In the genomic region with DNA sequence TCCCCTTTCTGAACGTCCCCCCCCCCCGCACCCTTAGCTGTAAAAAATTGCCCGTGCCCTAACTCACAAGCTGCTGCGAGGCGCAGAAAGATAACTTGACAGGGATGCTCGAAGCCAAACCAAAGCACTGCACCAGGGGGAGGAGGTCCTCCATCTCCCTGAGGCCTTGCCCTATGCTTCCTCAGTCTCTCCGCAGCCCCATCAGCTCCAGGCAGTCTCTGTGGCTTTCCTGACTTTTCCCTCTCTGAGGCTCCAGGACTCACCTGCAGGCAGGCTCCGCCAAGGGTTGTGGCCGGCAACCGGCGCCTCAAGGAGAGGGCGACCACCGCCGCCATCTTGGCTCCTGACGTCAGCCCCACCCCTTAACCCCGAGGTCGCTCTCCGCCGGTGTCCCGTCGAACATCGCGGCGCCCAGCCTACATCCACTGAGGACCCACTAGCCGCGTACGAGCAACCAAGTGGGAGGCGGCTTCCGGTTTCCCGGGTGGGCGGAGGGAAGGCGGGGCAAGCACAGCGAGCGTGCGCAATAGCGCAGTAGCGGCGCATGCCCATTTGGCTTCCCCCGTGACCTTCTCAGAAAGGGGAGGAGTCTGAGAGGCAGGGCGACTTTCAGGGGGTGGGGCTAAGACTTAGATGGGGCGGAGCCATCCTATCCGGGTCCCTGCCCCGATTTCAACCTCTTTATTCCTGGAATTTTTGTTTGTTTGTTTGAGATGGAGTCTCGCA, we compare ENCODE assay signal across 8 cellular contexts. TPM values are rescaled to one million over a fixed set of nuclear protein-coding genes. Genes with fewer than 3 reads are reported as not detected.
A peak's percentile ranks its signal among the peaks of the same experiment; 100 is the strongest.
DNase-seq lines count a peak whose midpoint lies in the region; ATAC-seq and TF ChIP-seq lines count a peak whose summit lies in the region.

Gene SDHB, minus strand, starts transcription at position 348 of the 726 bp plus-strand sequence. Its CDS starts 13 bp downstream, at position 335.

- no peaks in the 10 kb centered on the region for H3K36me3 ChIP-seq in smooth muscle cell (ENCODE audit: low read depth)

- no peaks in the 10 kb centered on the region for H3K9me3 ChIP-seq in smooth muscle cell (replicated peaks; ENCODE audit: low read depth)

- H3K36me3 Mint-ChIP-seq in activated B cell treated with CpG ODN at 0.5 μM for 24 hours (ENCODE audit: low read depth): peaks cover 23% of the 10 kb centered on the region

- peak within 1 kb of the TSS; percentile 94 for H3K27ac Mint-ChIP-seq in activated B cell treated with CpG ODN at 0.5 μM for 24 hours

- peak; percentile 100 for DNase-seq in AG08395 (ENCODE audit: low spot score)
- peak; percentile 98 for DNase-seq in NCI-H345 (lab: John Stamatoyannopoulos, UW)
- peak; percentile 100 for DNase-seq in activated B cell treated with CpG ODN at 0.5 μM for 24 hours
- peak; percentile 84 to 100 (median 98) for DNase-seq in caudate nucleus (lab: John Stamatoyannopoulos, UW)
- peak; percentile 99 for DNase-seq in iPS-NIHi7 (ENCODE audit: extremely low spot score)
- DNase-seq in smooth muscle cell (lab: John Stamatoyannopoulos, UW; ENCODE audit: unreplicated experiment): peak; percentile 96

- no peaks in the 10 kb centered on the region for H3K9me3 Mint-ChIP-seq in activated B cell treated with CpG ODN at 0.5 μM for 24 hours

- H3K27me3 ChIP-seq in smooth muscle cell (ENCODE audit: low read depth): no peaks in the 10 kb centered on the region

- peak within 1 kb of the TSS; percentile 88 for H3K9ac ChIP-seq in smooth muscle cell (ENCODE audit: low read depth)

- H4K20me1 ChIP-seq in smooth muscle cell (ENCODE audit: low read depth): peaks cover 11% of the 10 kb centered on the region

- CTCF ChIA-PET in activated B cell treated with CpG ODN at 0.5 μM for 24 hours (lab: Charles Lee): no interaction called here

- peaks cover 47% of the 10 kb centered on the region for H3K79me2 ChIP-seq in smooth muscle cell (ENCODE audit: low read depth)

- TF ChIP-seq CTCF in activated B cell treated with CpG ODN at 0.5 μM for 24 hours (IDR thresholded peaks at IDR 0.05) (no peak), smooth muscle cell (IDR thresholded peaks at IDR 0.05; ENCODE audit: borderline replicate concordance, insufficient read depth, poor library complexity, severe bottlenecking) (no peak)

- peaks cover 25% of the 10 kb centered on the region for H3K4me1 Mint-ChIP-seq in activated B cell treated with CpG ODN at 0.5 μM for 24 hours

- H3K4me1 ChIP-seq in smooth muscle cell (ENCODE audit: low read depth): no peaks in the 10 kb centered on the region

- intact Hi-C loops in activated B cell treated with CpG ODN at 0.5 μM for 24 hours (cut with micrococcal nuclease): loop anchor here (1.0 to 10.0 kb wide), 5 partner anchors 42 to 1529 kb away; partner anchors contain the start of genes CASP9, DNAJC16, PADI2 and SZRD1

- peak; percentile 96 for ATAC-seq in HG03196 (IDR thresholded peaks at IDR 0.05; ENCODE audit: unreplicated experiment)
- ATAC-seq in activated B cell treated with CpG ODN at 0.5 μM for 24 hours (ENCODE audit: low read depth): peak; percentile 98

- H3K27me3 Mint-ChIP-seq in activated B cell treated with CpG ODN at 0.5 μM for 24 hours: peaks cover 6% of the 10 kb centered on the region

- peak within 1 kb of the TSS; percentile 95 for H3K4me2 ChIP-seq in smooth muscle cell

- in situ Hi-C loops in GM18951 (cut with MboI; ENCODE audit: low sequenced_read_pairs, unreplicated experiment): no loop called here

- no peaks in the 10 kb centered on the region for H3F3A ChIP-seq in smooth muscle cell (ENCODE audit: low read depth)

- H3K4me3 Mint-ChIP-seq in activated B cell treated with CpG ODN at 0.5 μM for 24 hours: peak within 1 kb of the TSS; percentile 99

- H2AFZ ChIP-seq in smooth muscle cell (ENCODE audit: low read depth): peak within 1 kb of the TSS; percentile 87

- H3K4me3 ChIP-seq in smooth muscle cell: peak within 1 kb of the TSS; percentile 84

- TF ChIP-seq POLR2A in GM18951 (IDR thresholded peaks at IDR 0.05; ENCODE audit: extremely low read depth, insufficient read depth, insufficient read length): peak; percentile 85

- 2% methylated on average over 43 of the region's 44 CpGs for WGBS in smooth muscle cell (ENCODE audit: low lambda C conversion rate)

- H3K27ac ChIP-seq in caudate nucleus (ENCODE audit: low read depth, low read length) (peak within 1 kb of the TSS; percentile 86), smooth muscle cell (ENCODE audit: low read depth) (peak within 1 kb of the TSS; percentile 75)

- POLR2A ChIA-PET in activated B cell treated with CpG ODN at 0.5 μM for 24 hours (lab: Charles Lee): interaction anchor here (0.6 to 0.7 kb wide), 4 partner anchors 101 to 1220 kb away, joined by 3 to 5 read pairs (median 4); no protein-coding TSS in a partner anchor

RNA-seq across cellular contexts. Expression of gene SDHB, which starts in this region (rescaled TPM):
- 70.7 and 78.3 TPM in 2 replicates for total RNA-seq in activated B cell treated with CpG ODN at 0.5 μM for 24 hours
- total RNA-seq in smooth muscle cell: 126 and 174 TPM in 2 replicates
- 111 and 123 TPM in 2 replicates for polyA plus RNA-seq in smooth muscle cell

Comparison
In these comparisons a context has a peak if more than half of its experiments do, and no peak if none do; other contexts are left out.
1. Peak in every context shown above with its lines: DNase-seq, ATAC-seq, H3K4me3 ChIP-seq and H3K27ac ChIP-seq.